In genomic region chr2:139769633-139770032, GRCh38 we compare ENCODE assay signal across 33 cellular contexts.
"Had no signal": no experiment of that assay in that cellular context is flagged by ENCODE, and none has a peak within 500 bp of the region (broad histone marks: within the 10 kb centered on the region; RNA-seq: fewer than 3 reads in every experiment).

No MANE protein-coding gene starts in this region.

- H3K36me3 ChIP-seq: adrenal gland, ascending aorta, brain microvascular endothelial cell, breast epithelium, cardiac muscle cell, colonic mucosa had no signal

- H3K27ac ChIP-seq: adrenal gland, ascending aorta, body of pancreas, brain microvascular endothelial cell, breast epithelium, cardiac muscle cell, colonic mucosa had no signal

- H3K4me1 ChIP-seq: adrenal gland, ascending aorta, body of pancreas, breast epithelium, colonic mucosa had no signal

- DNase-seq: activated effector memory CD4-positive, alpha-beta T cell treated with anti-CD3 and anti-CD28 coated beads, Interleukin-2, amount 50 U/mL, for 16 hours; activated effector memory CD4-positive, alpha-beta T cell treated with Interleukin-2 at 50 U/mL for 16 hours; activated gamma-delta T cell; activated gamma-delta T cell treated with Interleukin-2 at 50 U/mL for 16 hours; activated naive CD4-positive, alpha-beta T cell; activated naive CD4-positive, alpha-beta T cell treated with anti-CD3 and anti-CD28 coated beads for 36 hours; activated naive CD4-positive, alpha-beta T cell treated with anti-CD3 and anti-CD28 coated beads, Interleukin-2, amount 10 ng/mL, durations not matched to agents 7 days and 5 days; activated naive CD4-positive, alpha-beta T cell treated with anti-CD3 and anti-CD28 coated beads, Interleukin-2, amount 50 U/mL, for 16 hours; activated naive CD4-positive, alpha-beta T cell treated with Interleukin-2 at 50 U/mL for 16 hours; activated naive CD8-positive, alpha-beta T cell treated with anti-CD3 and anti-CD28 coated beads for 36 hours; activated naive CD8-positive, alpha-beta T cell treated with anti-CD3 and anti-CD28 coated beads, Interleukin-2, amount 10 ng/mL, durations not matched to agents 7 days and 5 days; activated naive CD8-positive, alpha-beta T cell treated with anti-CD3 and anti-CD28 coated beads, Interleukin-2, amount 50 U/mL, for 24 hours; activated T-cell treated with anti-CD3 and anti-CD28 coated beads, Interleukin-2, amount 50 U/mL, for 48 hours; activated T-cell treated with anti-CD3 and anti-CD28 coated beads, Interleukin-2, amount 50 U/mL, for 72 hours; adrenal gland; amniotic stem cell; amygdala; anterior cingulate cortex; aorta; body of pancreas; brain microvascular endothelial cell; caudate nucleus; central memory CD4-positive, alpha-beta T cell; cerebellar nuclear complex; colonic mucosa had no signal

- H3K9me3 ChIP-seq: adrenal gland, ascending aorta, body of pancreas, breast epithelium, colonic mucosa had no signal

- ATAC-seq: activated naive CD4-positive, alpha-beta T cell treated with anti-CD3 and anti-CD28 coated beads, Interleukin-2, amount 50 U/mL, for 72 hours; activated naive CD8-positive, alpha-beta T cell treated with anti-CD3 and anti-CD28 coated beads, Interleukin-2, amount 50 U/mL, for 24 hours; activated T-cell treated with anti-CD3 and anti-CD28 coated beads, Interleukin-2, amount 50 U/mL, for 72 hours; activated T-helper 17 cell treated with anti-CD3 and anti-CD28 coated beads, Interleukin-2, amount 50 U/mL, for 72 hours; body of pancreas had no signal

- H3K4me3 ChIP-seq: adrenal gland, ascending aorta, body of pancreas, breast epithelium, cardiac muscle cell, colonic mucosa had no signal

- H3K27me3 ChIP-seq: adrenal gland, ascending aorta, body of pancreas, brain microvascular endothelial cell, breast epithelium, cardiac muscle cell, colonic mucosa had no signal

- FAIRE-seq: astrocyte, bronchial epithelial cell, colon had no signal
